Comparison of ENCODE assay signal across 1 cellular context in genomic region chr1:25253911-25254310, GRCh38.
TF ChIP-seq lines count a peak whose summit lies in the region.

No MANE protein-coding gene starts in this region.

TF ChIP-seq in IMR-90, 13 proteins besides CTCF, POLR2A, EP300 and RAD21 (continued from another document):
- no peak for TF ChIP-seq MXI1 (IDR thresholded peaks at IDR 0.05; ENCODE audit: borderline replicate concordance, low read depth, low read length)
- TF ChIP-seq USF2 (IDR thresholded peaks at IDR 0.05; ENCODE audit: low read depth, low read length): 0 out of 2 replicates have a peak, but pooled peaks have one; percentile 40
- no peak for TF ChIP-seq MAFK (IDR thresholded peaks at IDR 0.05; ENCODE audit: low read depth, low read length)
- 0 out of 2 replicates have a peak, but pooled peaks have one; percentile 41 for TF ChIP-seq FOS (IDR thresholded peaks at IDR 0.05; ENCODE audit: low read depth, low read length)
- no peak for TF ChIP-seq NFE2L2 (IDR thresholded peaks at IDR 0.05; ENCODE audit: low read depth, low read length)
- 0 out of 2 replicates have a peak, but pooled peaks have one; percentile 21 for TF ChIP-seq CEBPB (IDR thresholded peaks at IDR 0.05; ENCODE audit: low read depth, low read length)
